Comparison of ENCODE assay signal across 39 cellular contexts in genomic region chr19:46018729-46019251, GRCh38. TPM values are rescaled to one million over a fixed set of nuclear protein-coding genes. Genes with fewer than 3 reads are reported as not detected.
"Had no signal": no experiment of that assay in that cellular context is flagged by ENCODE, and none has a peak within 500 bp of the region (broad histone marks: within the 10 kb centered on the region; RNA-seq: fewer than 3 reads in every experiment).

No MANE protein-coding gene starts in this region.

- ATAC-seq: activated CD4-positive, CD25-positive, alpha-beta regulatory T cell treated with anti-CD3 and anti-CD28 coated beads, Interleukin-2, amount 50 U/mL, for 24 hours; activated CD8-positive, alpha-beta memory T cell treated with anti-CD3 and anti-CD28 coated beads, Interleukin-2, amount 10 ng/mL, durations not matched to agents 7 days and 5 days; activated CD8-positive, alpha-beta T cell treated with anti-CD3 and anti-CD28 coated beads, Interleukin-2, amount 10 ng/mL, durations not matched to agents 7 days and 5 days; activated naive CD8-positive, alpha-beta T cell treated with anti-CD3 and anti-CD28 coated beads, Interleukin-2, amount 50 U/mL, for 24 hours; body of pancreas; effector memory CD8-positive, alpha-beta T cell; gastroesophageal sphincter; T-helper 17 cell had no signal

- H3K36me3 Mint-ChIP-seq: activated naive CD4-positive, alpha-beta T cell treated with anti-CD3 and anti-CD28 coated beads, Interleukin-2, amount 50 U/mL, for 24 hours had no signal

- H3K27ac ChIP-seq: adrenal gland, body of pancreas, esophagus squamous epithelium, gastroesophageal sphincter, WERI-Rb-1 had no signal

- H3K9me3 ChIP-seq: adrenal gland, body of pancreas, esophagus squamous epithelium, gastroesophageal sphincter had no signal

- H3K4me3 ChIP-seq: adrenal gland, body of pancreas, esophagus squamous epithelium, gastroesophageal sphincter had no signal

- H3K4me3 Mint-ChIP-seq: activated B cell treated with CpG ODN at 0.5 μM for 24 hours; activated CD4-positive, alpha-beta memory T cell treated with anti-CD3 and anti-CD28 coated beads for 36 hours; activated CD8-positive, alpha-beta memory T cell treated with anti-CD3 and anti-CD28 coated beads, Interleukin-2, amount 10 ng/mL, durations not matched to agents 7 days and 5 days; activated CD8-positive, alpha-beta T cell treated with anti-CD3 and anti-CD28 coated beads, Interleukin-2, amount 10 ng/mL, durations not matched to agents 7 days and 5 days; activated naive CD4-positive, alpha-beta T cell treated with anti-CD3 and anti-CD28 coated beads for 36 hours; activated naive CD4-positive, alpha-beta T cell treated with anti-CD3 and anti-CD28 coated beads, Interleukin-2, amount 50 U/mL, for 24 hours; activated naive CD8-positive, alpha-beta T cell treated with anti-CD3 and anti-CD28 coated beads for 36 hours; activated naive CD8-positive, alpha-beta T cell treated with anti-CD3 and anti-CD28 coated beads, Interleukin-2, amount 50 U/mL, for 24 hours; activated T-helper 1 cell treated with anti-CD3 and anti-CD28 coated beads, Interleukin-12 subunit alpha, Interleukin-12 subunit beta, Interleukin-2, Interleukin-4 antibody, amounts not matched to agents 30 ng/mL and 10 ng/mL and 1 ng/mL, durations not matched to agents 14 hours and 24 hours and 36 hours; effector memory CD8-positive, alpha-beta T cell; T-helper 17 cell; T-helper 2 cell treated with Interferon-gamma antibody and Interleukin-4, amounts not matched to agents 5 μg/mL and 100 μg/mL, for 36 hours had no signal

- H3K9me3 Mint-ChIP-seq: activated B cell treated with CpG ODN at 0.5 μM for 24 hours; activated CD4-positive, alpha-beta memory T cell treated with anti-CD3 and anti-CD28 coated beads for 36 hours; activated naive CD4-positive, alpha-beta T cell treated with anti-CD3 and anti-CD28 coated beads for 36 hours; activated naive CD4-positive, alpha-beta T cell treated with anti-CD3 and anti-CD28 coated beads, Interleukin-2, amount 50 U/mL, for 24 hours; activated naive CD8-positive, alpha-beta T cell treated with anti-CD3 and anti-CD28 coated beads for 36 hours; activated naive CD8-positive, alpha-beta T cell treated with anti-CD3 and anti-CD28 coated beads, Interleukin-2, amount 50 U/mL, for 24 hours; activated T-helper 1 cell treated with anti-CD3 and anti-CD28 coated beads, Interleukin-12 subunit alpha, Interleukin-12 subunit beta, Interleukin-2, Interleukin-4 antibody, amounts not matched to agents 30 ng/mL and 10 ng/mL and 1 ng/mL, durations not matched to agents 14 hours and 24 hours and 36 hours; activated T-helper 2 cell treated with anti-CD3 and anti-CD28 coated beads, Interferon-gamma antibody, Interleukin-2, Interleukin-4, amounts not matched to agents 10 μg/mL and 5 μg/mL and 100 μg/mL, durations not matched to agents 14 hours and 24 hours and 36 hours; effector memory CD8-positive, alpha-beta T cell; T-helper 2 cell treated with Interferon-gamma antibody and Interleukin-4, amounts not matched to agents 5 μg/mL and 100 μg/mL, for 36 hours had no signal

- DNase-seq: activated B cell treated with CpG ODN at 0.5 μM for 24 hours; activated CD4-positive, alpha-beta memory T cell treated with anti-CD3 and anti-CD28 coated beads for 36 hours; activated CD4-positive, alpha-beta T cell treated with anti-CD3 and anti-CD28 coated beads for 48 hours; activated CD4-positive, alpha-beta T cell treated with anti-CD3 and anti-CD28 coated beads, Interleukin-2, amount 50 U/mL, for 1 hour; activated CD8-positive, alpha-beta memory T cell treated with anti-CD3 and anti-CD28 coated beads, Interleukin-2, amount 10 ng/mL, durations not matched to agents 7 days and 5 days; activated CD8-positive, alpha-beta memory T cell treated with anti-CD3 and anti-CD28 coated beads, Interleukin-2, amount 50 U/mL, for 4 hours; activated CD8-positive, alpha-beta T cell treated with anti-CD3 and anti-CD28 coated beads, Interleukin-2, amount 10 ng/mL, durations not matched to agents 7 days and 5 days; activated naive CD4-positive, alpha-beta T cell treated with anti-CD3 and anti-CD28 coated beads for 36 hours; activated naive CD8-positive, alpha-beta T cell treated with anti-CD3 and anti-CD28 coated beads for 36 hours; activated naive CD8-positive, alpha-beta T cell treated with anti-CD3 and anti-CD28 coated beads, Interleukin-2, amount 50 U/mL, for 24 hours; activated T-cell treated with anti-CD3 and anti-CD28 coated beads, Interleukin-2, amount 50 U/mL, for 1 hour; activated T-cell treated with anti-CD3 and anti-CD28 coated beads, Interleukin-2, amount 50 U/mL, for 48 hours; adrenal gland; amygdala; body of pancreas; caudate nucleus; cortex of kidney; dermis blood vessel endothelial cell; effector CD4-positive, alpha-beta T cell; effector memory CD8-positive, alpha-beta T cell; erythroblast; esophagus squamous epithelium; foreskin melanocyte; T-helper 1 cell; T-helper 17 cell; T1000; WERI-Rb-1 had no signal

- H3K36me3 ChIP-seq: adrenal gland, WERI-Rb-1 had no signal

- H3K27ac Mint-ChIP-seq: activated B cell treated with CpG ODN at 0.5 μM for 24 hours; activated CD4-positive, alpha-beta memory T cell treated with anti-CD3 and anti-CD28 coated beads for 36 hours; activated CD8-positive, alpha-beta memory T cell treated with anti-CD3 and anti-CD28 coated beads, Interleukin-2, amount 10 ng/mL, durations not matched to agents 7 days and 5 days; activated CD8-positive, alpha-beta T cell treated with anti-CD3 and anti-CD28 coated beads, Interleukin-2, amount 10 ng/mL, durations not matched to agents 7 days and 5 days; activated naive CD4-positive, alpha-beta T cell treated with anti-CD3 and anti-CD28 coated beads for 36 hours; activated naive CD4-positive, alpha-beta T cell treated with anti-CD3 and anti-CD28 coated beads, Interleukin-2, amount 50 U/mL, for 24 hours; activated naive CD8-positive, alpha-beta T cell treated with anti-CD3 and anti-CD28 coated beads for 36 hours; activated naive CD8-positive, alpha-beta T cell treated with anti-CD3 and anti-CD28 coated beads, Interleukin-2, amount 50 U/mL, for 24 hours; activated T-helper 1 cell treated with anti-CD3 and anti-CD28 coated beads, Interleukin-12 subunit alpha, Interleukin-12 subunit beta, Interleukin-2, Interleukin-4 antibody, amounts not matched to agents 30 ng/mL and 10 ng/mL and 1 ng/mL, durations not matched to agents 14 hours and 24 hours and 36 hours; activated T-helper 2 cell treated with anti-CD3 and anti-CD28 coated beads, Interferon-gamma antibody, Interleukin-2, Interleukin-4, amounts not matched to agents 10 μg/mL and 5 μg/mL and 100 μg/mL, durations not matched to agents 14 hours and 24 hours and 36 hours; effector memory CD8-positive, alpha-beta T cell; T-helper 17 cell; T-helper 2 cell treated with Interferon-gamma antibody and Interleukin-4, amounts not matched to agents 5 μg/mL and 100 μg/mL, for 36 hours had no signal

RNA-seq across cellular contexts. Expression of gene PGLYRP1, which starts 4.1 kb away (rescaled TPM):
- total RNA-seq: activated B cell treated with CpG ODN at 0.5 μM for 24 hours; activated CD4-positive, alpha-beta memory T cell treated with anti-CD3 and anti-CD28 coated beads for 36 hours; activated CD8-positive, alpha-beta memory T cell treated with anti-CD3 and anti-CD28 coated beads for 36 hours; activated CD8-positive, alpha-beta memory T cell treated with anti-CD3 and anti-CD28 coated beads, Interleukin-2, amount 10 ng/mL, durations not matched to agents 7 days and 5 days; activated CD8-positive, alpha-beta T cell treated with anti-CD3 and anti-CD28 coated beads, Interleukin-2, amount 10 ng/mL, durations not matched to agents 7 days and 5 days; activated naive CD4-positive, alpha-beta T cell treated with anti-CD3 and anti-CD28 coated beads for 36 hours; activated naive CD8-positive, alpha-beta T cell treated with anti-CD3 and anti-CD28 coated beads for 36 hours; activated T-helper 1 cell treated with anti-CD3 and anti-CD28 coated beads, Interleukin-12 subunit alpha, Interleukin-12 subunit beta, Interleukin-2, Interleukin-4 antibody, amounts not matched to agents 30 ng/mL and 10 ng/mL and 1 ng/mL, durations not matched to agents 14 hours and 24 hours and 36 hours; activated T-helper 2 cell treated with anti-CD3 and anti-CD28 coated beads, Interferon-gamma antibody, Interleukin-2, Interleukin-4, amounts not matched to agents 10 μg/mL and 5 μg/mL and 100 μg/mL, durations not matched to agents 14 hours and 24 hours and 36 hours; adrenal gland; body of pancreas; chondrocyte; dermis blood vessel endothelial cell; esophagus squamous epithelium; fibroblast of lung; fibroblast of villous mesenchyme; gastroesophageal sphincter; glomerular endothelial cell; T-helper 17 cell had no signal

RNA-seq across cellular contexts. Expression of gene IGFL4, which starts 22.0 kb away (rescaled TPM):
- total RNA-seq: activated B cell treated with CpG ODN at 0.5 μM for 24 hours; activated CD4-positive, alpha-beta memory T cell treated with anti-CD3 and anti-CD28 coated beads for 36 hours; activated CD8-positive, alpha-beta memory T cell treated with anti-CD3 and anti-CD28 coated beads for 36 hours; activated CD8-positive, alpha-beta memory T cell treated with anti-CD3 and anti-CD28 coated beads, Interleukin-2, amount 10 ng/mL, durations not matched to agents 7 days and 5 days; activated CD8-positive, alpha-beta T cell treated with anti-CD3 and anti-CD28 coated beads, Interleukin-2, amount 10 ng/mL, durations not matched to agents 7 days and 5 days; activated naive CD4-positive, alpha-beta T cell treated with anti-CD3 and anti-CD28 coated beads for 36 hours; activated naive CD8-positive, alpha-beta T cell treated with anti-CD3 and anti-CD28 coated beads for 36 hours; activated T-helper 1 cell treated with anti-CD3 and anti-CD28 coated beads, Interleukin-12 subunit alpha, Interleukin-12 subunit beta, Interleukin-2, Interleukin-4 antibody, amounts not matched to agents 30 ng/mL and 10 ng/mL and 1 ng/mL, durations not matched to agents 14 hours and 24 hours and 36 hours; activated T-helper 2 cell treated with anti-CD3 and anti-CD28 coated beads, Interferon-gamma antibody, Interleukin-2, Interleukin-4, amounts not matched to agents 10 μg/mL and 5 μg/mL and 100 μg/mL, durations not matched to agents 14 hours and 24 hours and 36 hours; aorta; body of pancreas; chondrocyte; dermis blood vessel endothelial cell; esophagus squamous epithelium; fibroblast of lung; fibroblast of villous mesenchyme; gastroesophageal sphincter; glomerular endothelial cell; T-helper 17 cell had no signal

RNA-seq across cellular contexts. Expression of gene NOVA2, which starts 45.1 kb away (rescaled TPM):
- total RNA-seq: activated B cell treated with CpG ODN at 0.5 μM for 24 hours; activated CD4-positive, alpha-beta memory T cell treated with anti-CD3 and anti-CD28 coated beads for 36 hours; activated CD8-positive, alpha-beta memory T cell treated with anti-CD3 and anti-CD28 coated beads for 36 hours; activated CD8-positive, alpha-beta T cell treated with anti-CD3 and anti-CD28 coated beads, Interleukin-2, amount 10 ng/mL, durations not matched to agents 7 days and 5 days; activated naive CD4-positive, alpha-beta T cell treated with anti-CD3 and anti-CD28 coated beads for 36 hours; activated naive CD8-positive, alpha-beta T cell treated with anti-CD3 and anti-CD28 coated beads for 36 hours; activated T-helper 1 cell treated with anti-CD3 and anti-CD28 coated beads, Interleukin-12 subunit alpha, Interleukin-12 subunit beta, Interleukin-2, Interleukin-4 antibody, amounts not matched to agents 30 ng/mL and 10 ng/mL and 1 ng/mL, durations not matched to agents 14 hours and 24 hours and 36 hours; activated T-helper 2 cell treated with anti-CD3 and anti-CD28 coated beads, Interferon-gamma antibody, Interleukin-2, Interleukin-4, amounts not matched to agents 10 μg/mL and 5 μg/mL and 100 μg/mL, durations not matched to agents 14 hours and 24 hours and 36 hours; fibroblast of lung; fibroblast of villous mesenchyme; T-helper 17 cell had no signal
